8 cellular contexts compared by ENCODE assay signal in the genomic region with DNA sequence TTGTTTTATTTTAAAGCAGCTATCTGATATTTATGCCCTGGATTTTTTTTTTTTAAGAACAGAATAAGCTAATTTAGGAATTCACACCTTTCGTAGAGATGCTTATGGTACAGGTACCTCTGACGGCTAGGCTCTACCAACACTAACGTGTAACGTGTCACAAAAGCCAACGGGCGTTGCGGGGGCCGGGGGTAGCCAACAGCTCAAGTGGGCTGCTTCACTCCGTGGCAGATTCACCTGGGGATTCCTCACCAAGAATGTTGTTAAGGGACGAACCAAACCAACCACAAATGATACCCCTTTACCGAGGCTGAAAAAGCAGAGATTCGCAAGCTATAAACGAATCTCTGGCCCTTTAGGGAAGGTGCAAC. TPM values are rescaled to one million over a fixed set of nuclear protein-coding genes. Genes with fewer than 3 reads are reported as not detected.
DNase-seq lines count a peak whose midpoint lies in the region; ATAC-seq, FAIRE-seq and TF ChIP-seq lines count a peak whose summit lies in the region.

No MANE protein-coding gene starts in this region.

- H3K4me1 ChIP-seq in ES-I3 (ENCODE audit: insufficient read depth, low read length) (peaks cover 19% of the 10 kb centered on the region), NT2/D1 (ENCODE audit: insufficient read depth, insufficient read length) (no peaks in the 10 kb centered on the region), muscle layer of colon (ENCODE audit: insufficient read depth, low read length) (peaks cover 38% of the 10 kb centered on the region), urinary bladder (ENCODE audit: insufficient read depth) (peaks cover 1% of the 10 kb centered on the region)

- ATAC-seq in HG03439 (IDR thresholded peaks at IDR 0.05; ENCODE audit: unreplicated experiment) (no peak), HG03457 (IDR thresholded peaks at IDR 0.05; ENCODE audit: unreplicated experiment) (no peak)

- H3K27me3 ChIP-seq in NT2/D1 (ENCODE audit: insufficient read depth, insufficient read length) (no peaks in the 10 kb centered on the region), bronchial epithelial cell (ENCODE audit: control insufficient read depth, insufficient read depth, low read length) (no peaks in the 10 kb centered on the region), muscle layer of colon (ENCODE audit: control insufficient read depth in 1 of 2, insufficient read depth in 2 of 2, low read length in 2 of 2) (no peaks in the 10 kb centered on the region)

- peak overlapping the region; percentile 86 for H3K4me3 ChIP-seq in NT2/D1 (ENCODE audit: insufficient read length, low read depth)
- H3K4me3 ChIP-seq in bronchial epithelial cell (ENCODE audit: low read depth, low read length) = peak overlapping the region; percentile 87
- H3K4me3 ChIP-seq in muscle layer of colon (ENCODE audit: low read depth in 1 of 2, low read length in 2 of 2) = peak overlapping the region; percentile 85 to 100
- peak overlapping the region; percentile 63 for H3K4me3 ChIP-seq in urinary bladder (ENCODE audit: low read depth, low read length)

- H3K9me3 ChIP-seq in ES-I3 (ENCODE audit: control insufficient read depth, insufficient read depth, low read length) (no peaks in the 10 kb centered on the region), NT2/D1 (ENCODE audit: insufficient read depth, low read length) (no peaks in the 10 kb centered on the region), muscle layer of colon (ENCODE audit: low read length) (no peaks in the 10 kb centered on the region)

- H3K9ac ChIP-seq in ES-I3 (ENCODE audit: low read depth, low read length) = peak overlapping the region; percentile 97
- H3K9ac ChIP-seq in NT2/D1 (ENCODE audit: insufficient read length, low read depth) = peak overlapping the region; percentile 89
- peak overlapping the region; percentile 92 for H3K9ac ChIP-seq in muscle layer of colon (ENCODE audit: low read length)

- DNase-seq in NT2/D1 (ENCODE audit: low read depth, low spot score) = no peak
- DNase-seq in bronchial epithelial cell (ENCODE audit: low read depth) = no peak
- no peak for DNase-seq in activated gamma-delta T cell (lab: John Stamatoyannopoulos, UW)

- WGBS in urinary bladder = 10% methylated on average over 13 of the region's 13 CpGs

- no peak for FAIRE-seq in bronchial epithelial cell (lab: Jason Lieb, UNC)

- TF ChIP-seq CTCF in bronchial epithelial cell (IDR thresholded peaks at IDR 0.05; ENCODE audit: insufficient read depth, low read length, severe bottlenecking) = no peak

- peak overlapping the region; percentile 97 for H3K27ac ChIP-seq in muscle layer of colon (ENCODE audit: low read depth, low read length)
- peak overlapping the region; percentile 95 for H3K27ac ChIP-seq in urinary bladder (ENCODE audit: low read depth)

- H3K36me3 ChIP-seq in ES-I3 (ENCODE audit: insufficient read depth, low read length) = no peaks in the 10 kb centered on the region
- peaks cover 22% of the 10 kb centered on the region for H3K36me3 ChIP-seq in NT2/D1 (ENCODE audit: insufficient read depth, insufficient read length, low read length)
- peaks cover 1% of the 10 kb centered on the region for H3K36me3 ChIP-seq in bronchial epithelial cell (ENCODE audit: control insufficient read depth, insufficient read depth, low read length)
- no peaks in the 10 kb centered on the region for H3K36me3 ChIP-seq in muscle layer of colon (ENCODE audit: insufficient read depth, low read length)
- no peaks in the 10 kb centered on the region for H3K36me3 ChIP-seq in urinary bladder (ENCODE audit: insufficient read depth)

RNA-seq across cellular contexts. Expression of a gene that starts 1.0 kb away (rescaled TPM):
- total RNA-seq in bronchial epithelial cell (18.2 and 19.8 TPM in 2 replicates), urinary bladder (44.1 TPM)
- 14.5 TPM for polyA plus RNA-seq in urinary bladder
